Comparison of ENCODE assay signal across 31 cellular contexts in genomic region chr13:93249918-93250306, GRCh38. TPM values are rescaled to one million over a fixed set of nuclear protein-coding genes. Genes with fewer than 3 reads are reported as not detected.
DNase-seq lines count a peak whose midpoint lies in the region; FAIRE-seq and TF ChIP-seq lines count a peak whose summit lies in the region.
"Had no signal": no experiment of that assay in that cellular context is flagged by ENCODE, and none has a peak within 500 bp of the region (broad histone marks: within the 10 kb centered on the region; RNA-seq: fewer than 3 reads in every experiment).

No MANE protein-coding gene starts in this region.

- no peak overlapping the region for H3K4me3 ChIP-seq in breast epithelium
- H3K4me3 ChIP-seq in astrocyte (ENCODE audit: insufficient read depth, low read depth, low read length) = no peak overlapping the region
- no peak overlapping the region for H3K4me3 ChIP-seq in mesendoderm (ENCODE audit: low read length)
- no peak overlapping the region for H3K4me3 ChIP-seq in tibial artery
- H3K4me3 ChIP-seq in HAP-1 = no peak overlapping the region
- H3K4me3 ChIP-seq in right atrium auricular region = no peak overlapping the region
- H3K4me3 ChIP-seq: adrenal gland, left ventricle myocardium inferior, PC-9, sigmoid colon had no signal

- intact Hi-C loops in MCF 10A (cut with micrococcal nuclease) = loop anchor here (5.0 kb wide), 2 partner anchors 1097 to 1112 kb away; no protein-coding TSS in a partner anchor
- intact Hi-C loops in breast epithelium (cut with DNase I; ENCODE audit: low total_unique reads) = no loop called here
- intact Hi-C loops in tibial artery (cut with DNase I; ENCODE audit: low total_unique reads) = loop anchor here (10.0 kb wide), 1 partner anchor 1095 kb away; no protein-coding TSS in a partner anchor

- H3K4ac ChIP-seq in mesendoderm (ENCODE audit: low read depth, low read length) = no peak overlapping the region

- WGBS in mesendoderm (ENCODE audit: extremely low coverage, insufficient coverage, low lambda C conversion rate) = no CpG with 5 or more reads among the region's 4 CpGs

- peak overlapping the region; percentile 36 for H2AFZ ChIP-seq in astrocyte (ENCODE audit: low read depth, low read length)
- H2AFZ ChIP-seq: parathyroid adenoma, PC-9 had no signal

- H3K18ac ChIP-seq in mesendoderm (ENCODE audit: low read length) = peak overlapping the region; percentile 77

- CTCF ChIA-PET in MCF 10A (lab: Yijun Ruan, JAX) = interaction anchor here (0.5 to 1.5 kb wide), 6 partner anchors 7 to 1460 kb away, joined by 3 to 4 read pairs (median 4); no protein-coding TSS in a partner anchor

- H2BK15ac ChIP-seq in mesendoderm (replicated peaks; ENCODE audit: low read depth) = peak overlapping the region; percentile 61

- peak overlapping the region; percentile 22 for H2AK5ac ChIP-seq in mesendoderm (ENCODE audit: low read length)

- peak overlapping the region; percentile 97 for H3K27ac Mint-ChIP-seq in MCF 10A (ENCODE audit: low read depth, unreplicated experiment)
- H3K27ac Mint-ChIP-seq in astrocyte (ENCODE audit: unreplicated experiment) = peak overlapping the region; percentile 91
- H3K27ac Mint-ChIP-seq: activated naive CD4-positive, alpha-beta T cell treated with anti-CD3 and anti-CD28 coated beads for 36 hours; activated T-helper 1 cell treated with anti-CD3 and anti-CD28 coated beads, Interleukin-12 subunit alpha, Interleukin-12 subunit beta, Interleukin-2, Interleukin-4 antibody, amounts not matched to agents 30 ng/mL and 10 ng/mL and 1 ng/mL, durations not matched to agents 14 hours and 24 hours and 36 hours; T-cell had no signal

- H3K36me3 Mint-ChIP-seq in MCF 10A (ENCODE audit: insufficient read depth, unreplicated experiment) (no peaks in the 10 kb centered on the region), astrocyte (ENCODE audit: low read depth, unreplicated experiment) (peaks cover 4% of the 10 kb centered on the region)
- H3K36me3 Mint-ChIP-seq: T-cell had no signal

- peak overlapping the region; percentile 33 for H4K5ac ChIP-seq in mesendoderm (ENCODE audit: low read length)

- no peak overlapping the region for H3K23ac ChIP-seq in mesendoderm (ENCODE audit: low read length)

- H3K4me1 Mint-ChIP-seq in MCF 10A (ENCODE audit: insufficient read depth, unreplicated experiment) (peaks cover 25% of the 10 kb centered on the region), astrocyte (ENCODE audit: low read depth, unreplicated experiment) (peaks cover 47% of the 10 kb centered on the region)
- H3K4me1 Mint-ChIP-seq: T-cell had no signal

- peaks cover 16% of the 10 kb centered on the region for H3K79me1 ChIP-seq in mesendoderm (ENCODE audit: low read length)

- H3K27ac ChIP-seq in breast epithelium = no peak overlapping the region
- peak overlapping the region; percentile 82 for H3K27ac ChIP-seq in astrocyte (ENCODE audit: low read depth, low read length)
- peak overlapping the region; percentile 8 for H3K27ac ChIP-seq in mesendoderm (ENCODE audit: low read depth, low read length)
- peak overlapping the region; percentile 49 for H3K27ac ChIP-seq in tibial artery
- H3K27ac ChIP-seq in right atrium auricular region = no peak overlapping the region
- H3K27ac ChIP-seq: adrenal gland, left ventricle myocardium inferior, parathyroid adenoma, sigmoid colon had no signal

- H3K27me3 ChIP-seq in breast epithelium (no peaks in the 10 kb centered on the region), astrocyte (ENCODE audit: insufficient read depth, low read length) (no peaks in the 10 kb centered on the region), mesendoderm (ENCODE audit: insufficient read depth, low read length, poor library complexity) (no peaks in the 10 kb centered on the region), tibial artery (no peaks in the 10 kb centered on the region), HAP-1 (ENCODE audit: low read depth) (no peaks in the 10 kb centered on the region), right atrium auricular region (no peaks in the 10 kb centered on the region)
- H3K27me3 ChIP-seq: adrenal gland, BE2C, sigmoid colon had no signal

- H3K4me3 Mint-ChIP-seq in MCF 10A (ENCODE audit: unreplicated experiment) (no peak overlapping the region), astrocyte (ENCODE audit: unreplicated experiment) (no peak overlapping the region)
- H3K4me3 Mint-ChIP-seq: activated naive CD4-positive, alpha-beta T cell treated with anti-CD3 and anti-CD28 coated beads for 36 hours; activated T-helper 1 cell treated with anti-CD3 and anti-CD28 coated beads, Interleukin-12 subunit alpha, Interleukin-12 subunit beta, Interleukin-2, Interleukin-4 antibody, amounts not matched to agents 30 ng/mL and 10 ng/mL and 1 ng/mL, durations not matched to agents 14 hours and 24 hours and 36 hours; brain; nephron; T-cell had no signal

- H3K9me3 ChIP-seq in breast epithelium (no peaks in the 10 kb centered on the region), astrocyte (ENCODE audit: insufficient read depth, low read depth, low read length) (no peaks in the 10 kb centered on the region), tibial artery (no peaks in the 10 kb centered on the region), HAP-1 (no peaks in the 10 kb centered on the region), right atrium auricular region (no peaks in the 10 kb centered on the region)
- H3K9me3 ChIP-seq: adrenal gland, left ventricle myocardium inferior, sigmoid colon, thoracic aorta had no signal

- H3K9me3 Mint-ChIP-seq in MCF 10A (ENCODE audit: unreplicated experiment) (no peaks in the 10 kb centered on the region), astrocyte (ENCODE audit: unreplicated experiment) (no peaks in the 10 kb centered on the region)
- H3K9me3 Mint-ChIP-seq: activated naive CD4-positive, alpha-beta T cell treated with anti-CD3 and anti-CD28 coated beads for 36 hours; activated T-helper 1 cell treated with anti-CD3 and anti-CD28 coated beads, Interleukin-12 subunit alpha, Interleukin-12 subunit beta, Interleukin-2, Interleukin-4 antibody, amounts not matched to agents 30 ng/mL and 10 ng/mL and 1 ng/mL, durations not matched to agents 14 hours and 24 hours and 36 hours; nephron had no signal

- peak overlapping the region; percentile 51 for H2BK120ac ChIP-seq in mesendoderm (ENCODE audit: low read depth, low read length)

- H4K20me1 ChIP-seq in astrocyte (ENCODE audit: insufficient read depth, low read length) = no peaks in the 10 kb centered on the region

- H3K36me3 ChIP-seq in breast epithelium (no peaks in the 10 kb centered on the region), astrocyte (ENCODE audit: insufficient read depth, low read length) (no peaks in the 10 kb centered on the region), mesendoderm (ENCODE audit: control insufficient read depth, insufficient read depth, low read length) (no peaks in the 10 kb centered on the region), tibial artery (no peaks in the 10 kb centered on the region), HAP-1 (replicated peaks) (no peaks in the 10 kb centered on the region), right atrium auricular region (no peaks in the 10 kb centered on the region)
- H3K36me3 ChIP-seq: adrenal gland, BE2C, left ventricle myocardium inferior, sigmoid colon, thoracic aorta had no signal

- peak; percentile 79 for FAIRE-seq in astrocyte (lab: Jason Lieb, UNC)
- FAIRE-seq: endothelial cell of umbilical vein had no signal

- H3K79me2 ChIP-seq in astrocyte (ENCODE audit: insufficient read depth, low read length) = peaks cover 49% of the 10 kb centered on the region
- H3K79me2 ChIP-seq in mesendoderm (ENCODE audit: control insufficient read depth, insufficient read depth, low read length) = peaks cover 30% of the 10 kb centered on the region
- H3K79me2 ChIP-seq: parathyroid adenoma had no signal

- in situ Hi-C loops in HAP-1 (cut with MboI; ENCODE audit: low sequenced_read_pairs) = loop anchor here (25.0 kb wide), 1 partner anchor 1112 kb away; no protein-coding TSS in a partner anchor

- POLR2A ChIA-PET in MCF 10A (lab: Yijun Ruan, JAX) = interaction anchor here (1.0 to 1.6 kb wide), 5 partner anchors 9 to 1055 kb away, joined by 3 to 10 read pairs (median 4); no protein-coding TSS in a partner anchor

- TF ChIP-seq CTCF in MCF 10A (IDR thresholded peaks at IDR 0.05; ENCODE audit: unreplicated experiment) (no peak), breast epithelium (IDR thresholded peaks at IDR 0.05) (no peak), astrocyte (IDR thresholded peaks at IDR 0.05; ENCODE audit: insufficient read depth, low read depth, low read length) (no peak), tibial artery (IDR thresholded peaks at IDR 0.05) (no peak), right atrium auricular region (IDR thresholded peaks at IDR 0.05) (no peak)

- DNase-seq in MCF 10A (ENCODE audit: unreplicated experiment) (no peak), breast epithelium (ENCODE audit: low spot score in 2 of 2) (no peak), astrocyte (ENCODE audit: low read depth) (no peak), mesendoderm (no peak), tibial artery (no peak), HAP-1 (ENCODE audit: low spot score in 2 of 2) (no peak), superior temporal gyrus (ENCODE audit: extremely low spot score) (no peak), right atrium auricular region (ENCODE audit: low spot score) (no peak)
- DNase-seq: 8988T; activated CD4-positive, alpha-beta T cell treated with anti-CD3 and anti-CD28 coated beads, Interleukin-2, amount 50 U/mL, for 48 hours; activated naive CD4-positive, alpha-beta T cell treated with anti-CD3 and anti-CD28 coated beads for 36 hours; adrenal gland; BE2C; H7; left ventricle myocardium inferior; NCI-H1092; NCI-H187; NCI-H2171 treated with DMSO at 0.1 percent for 48 hours; NCI-H524 treated with DMSO at 0.1 percent for 48 hours; NK-92 treated with Interleukin-12 subunit alpha and Interleukin-12 subunit beta, amount 100 ng/mL, for 24 hours; SHP77 treated with DMSO at 0.1 percent for 48 hours; sigmoid colon; stimulated activated naive CD8-positive, alpha-beta T cell treated with anti-CD3 and anti-CD28 coated beads, Interleukin-15, Interleukin-2, amounts not matched to agents 100 U/mL and 50 U/mL, for 24 hours; T-cell had no signal

- peak overlapping the region; percentile 47 for H3K9ac ChIP-seq in astrocyte (ENCODE audit: low read length)
- no peak overlapping the region for H3K9ac ChIP-seq in mesendoderm (ENCODE audit: low read length)
- H3K9ac ChIP-seq: parathyroid adenoma had no signal

- no peak overlapping the region for H3K56ac ChIP-seq in mesendoderm (ENCODE audit: low read length)

- peak overlapping the region; percentile 11 for H2BK5ac ChIP-seq in mesendoderm (ENCODE audit: low read length)

- no TSS peak for BruUV-seq in MCF 10A (replicated peaks; lab: Mats Ljungman, UMichigan)

- H4K8ac ChIP-seq in mesendoderm (ENCODE audit: low read depth, low read length) = no peak overlapping the region

- H3K27me3 Mint-ChIP-seq in MCF 10A (ENCODE audit: insufficient read depth, unreplicated experiment) (no peaks in the 10 kb centered on the region), astrocyte (ENCODE audit: low read depth, unreplicated experiment) (no peaks in the 10 kb centered on the region)
- H3K27me3 Mint-ChIP-seq: brain had no signal

- H3K4me1 ChIP-seq in breast epithelium (no peaks in the 10 kb centered on the region), astrocyte (ENCODE audit: insufficient read depth, low read length) (peaks cover 22% of the 10 kb centered on the region), mesendoderm (ENCODE audit: control insufficient read depth, low read depth, low read length) (peaks cover 7% of the 10 kb centered on the region), tibial artery (peaks cover 0 to 55% (median 6%) of the 10 kb centered on the region in 4 donors), HAP-1 (peaks cover 4% of the 10 kb centered on the region), right atrium auricular region (no peaks in the 10 kb centered on the region)
- H3K4me1 ChIP-seq: adrenal gland, left ventricle myocardium inferior, parathyroid adenoma had no signal

- H3K4me2 ChIP-seq in astrocyte (ENCODE audit: low read length) (peak overlapping the region; percentile 76), mesendoderm (ENCODE audit: low read length) (no peak overlapping the region)

- no peak for TF ChIP-seq POLR2A in breast epithelium (IDR thresholded peaks at IDR 0.05)

RNA-seq across cellular contexts. Expression of gene GPC6, which starts 23.3 kb away (rescaled TPM):
- 8.4 and 9.7 TPM in 2 replicates for total RNA-seq in MCF 10A (2022)
- total RNA-seq in breast epithelium = 10 to 100 TPM in 1 of 3 donors, 1 to 10 TPM in 2; 3.5 to 44.0 (median 4.9) TPM
- total RNA-seq in astrocyte = 63.0 and 81.8 TPM in 2 replicates
- 31.0 TPM for polyA plus RNA-seq in mesendoderm (2013, experiment 1 of 2)
- polyA plus RNA-seq in mesendoderm (2013, experiment 2 of 2) = 31.2 TPM
- total RNA-seq in right atrium auricular region = 1 to 10 TPM; 1.3 to 3.8 TPM
- total RNA-seq: activated naive CD4-positive, alpha-beta T cell treated with anti-CD3 and anti-CD28 coated beads for 36 hours; activated T-helper 1 cell treated with anti-CD3 and anti-CD28 coated beads, Interleukin-12 subunit alpha, Interleukin-12 subunit beta, Interleukin-2, Interleukin-4 antibody, amounts not matched to agents 30 ng/mL and 10 ng/mL and 1 ng/mL, durations not matched to agents 14 hours and 24 hours and 36 hours; endothelial cell of umbilical vein; PC-9 had no signal

Comparison
In these comparisons a context has a peak if more than half of its experiments do, and no peak if none do; other contexts are left out.
1. H3K27ac ChIP-seq: peak in astrocyte (single experiment), mesendoderm (single experiment) and tibial artery (2 of 2); none in breast epithelium (0 of 2) and right atrium auricular region (0 of 2).